Comparison of ENCODE assay signal across 8 cellular contexts in the genomic region with DNA sequence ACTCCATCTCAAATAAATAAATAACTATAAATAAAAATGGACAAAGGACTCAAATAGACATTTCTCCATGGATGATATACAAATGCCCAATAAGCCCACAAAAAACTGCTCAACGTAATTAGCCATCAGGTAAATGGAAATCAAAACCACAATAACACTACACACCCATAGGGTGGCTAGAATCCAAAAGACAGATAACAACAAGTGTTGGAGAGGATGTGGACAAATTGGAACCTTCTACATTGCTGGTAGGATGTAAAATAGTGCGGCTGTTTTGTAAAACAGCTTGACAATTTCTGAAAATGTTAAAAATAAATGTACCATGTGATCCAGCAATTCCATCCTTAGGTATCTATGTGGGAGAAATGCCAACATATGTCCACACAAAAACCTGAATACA.
"Had no signal": no experiment of that assay in that cellular context is flagged by ENCODE, and none has a peak within 500 bp of the region (broad histone marks: within the 10 kb centered on the region; RNA-seq: fewer than 3 reads in every experiment).

No MANE protein-coding gene starts in this region.

- FAIRE-seq: G401.6, GM12878, GM12891, GM12892, GM18507, GM19239 had no signal

- DNase-seq: GDM1, GF-D8 had no signal

- ATAC-seq: GM12878 had no signal

- H3K4me3 ChIP-seq: GM12878 had no signal
